15 cellular contexts compared by ENCODE assay signal in genomic region chr14:90720336-90720735, GRCh38.
A peak's percentile ranks its signal among the peaks of the same experiment; 100 is the strongest.
DNase-seq lines count a peak whose midpoint lies in the region; ATAC-seq and TF ChIP-seq lines count a peak whose summit lies in the region.
"Had no signal": no experiment of that assay in that cellular context is flagged by ENCODE, and none has a peak within 500 bp of the region (broad histone marks: within the 10 kb centered on the region; RNA-seq: fewer than 3 reads in every experiment).

No MANE protein-coding gene starts in this region.

- H3K9me3 Mint-ChIP-seq in WTC11 = no peaks in the 10 kb centered on the region
- no peaks in the 10 kb centered on the region for H3K9me3 Mint-ChIP-seq in activated CD4-positive, alpha-beta memory T cell treated with anti-CD3 and anti-CD28 coated beads, Interleukin-2, amount 10 ng/mL, durations not matched to agents 7 days and 5 days
- H3K9me3 Mint-ChIP-seq: T-cell had no signal

- 0 out of 2 replicates have a peak overlapping the region, but pooled peaks have one; percentile 3 for H3K27ac Mint-ChIP-seq in WTC11
- H3K27ac Mint-ChIP-seq in activated CD4-positive, alpha-beta memory T cell treated with anti-CD3 and anti-CD28 coated beads, Interleukin-2, amount 10 ng/mL, durations not matched to agents 7 days and 5 days = no peak overlapping the region
- H3K27ac Mint-ChIP-seq: T-cell had no signal

- CTCF ChIA-PET in WTC11 (lab: Charles Lee) = interaction anchor here (0.9 to 2.0 kb wide), 3 partner anchors 38 to 96 kb away, joined by 3 to 7 read pairs (median 4); no protein-coding TSS in a partner anchor
- CTCF ChIA-PET in activated CD4-positive, alpha-beta memory T cell treated with anti-CD3 and anti-CD28 coated beads, Interleukin-2, amount 10 ng/mL, durations not matched to agents 7 days and 5 days (lab: Charles Lee) = no interaction called here

- H3K4me3 Mint-ChIP-seq in WTC11 = no peak overlapping the region
- no peak overlapping the region for H3K4me3 Mint-ChIP-seq in activated CD4-positive, alpha-beta memory T cell treated with anti-CD3 and anti-CD28 coated beads, Interleukin-2, amount 10 ng/mL, durations not matched to agents 7 days and 5 days
- H3K4me3 Mint-ChIP-seq: T-cell had no signal

- no peaks in the 10 kb centered on the region for H4K20me1 ChIP-seq in Loucy (ENCODE audit: insufficient read depth, low read length, poor library complexity, severe bottlenecking)

- H3K4me2 ChIP-seq in Loucy (ENCODE audit: low read depth, low read length, poor library complexity, severe bottlenecking) = peak overlapping the region; percentile 48
- H3K4me2 ChIP-seq: smooth muscle cell had no signal

- H3K27me3 ChIP-seq in Loucy (ENCODE audit: insufficient read depth, low read length, poor library complexity, severe bottlenecking) (no peaks in the 10 kb centered on the region), gastrocnemius medialis (no peaks in the 10 kb centered on the region), upper lobe of right lung (no peaks in the 10 kb centered on the region)
- H3K27me3 ChIP-seq: upper lobe of left lung had no signal

- no peaks in the 10 kb centered on the region for H3K79me2 ChIP-seq in Loucy (ENCODE audit: insufficient read depth, low read length)

- H2AFZ ChIP-seq in Loucy (ENCODE audit: low read length) = no peak overlapping the region

- peaks cover 31% of the 10 kb centered on the region for H3K4me1 ChIP-seq in Loucy (ENCODE audit: insufficient read depth, low read length, poor library complexity, severe bottlenecking)
- peaks cover 41 to 47% of the 10 kb centered on the region in 2 donors for H3K4me1 ChIP-seq in gastrocnemius medialis
- no peaks in the 10 kb centered on the region for H3K4me1 ChIP-seq in upper lobe of right lung

- in situ Hi-C loops in gastrocnemius medialis (cut with MboI; ENCODE audit: low sequenced_read_pairs in 4 of 4) = loop anchor here in 1 of 4 donors (25.0 kb wide), 1 partner anchor 408 kb away; no protein-coding TSS in a partner anchor

- POLR2A ChIA-PET in WTC11 (lab: Charles Lee) = interaction anchor here (0.5 to 0.6 kb wide), 2 partner anchors 15 to 192 kb away, joined by 3 to 4 read pairs; no protein-coding TSS in a partner anchor
- POLR2A ChIA-PET in activated CD4-positive, alpha-beta memory T cell treated with anti-CD3 and anti-CD28 coated beads, Interleukin-2, amount 10 ng/mL, durations not matched to agents 7 days and 5 days (lab: Charles Lee) = no interaction called here

- intact Hi-C loops in left ventricle myocardium superior (cut with micrococcal nuclease) (no loop called here), gastrocnemius medialis (cut with DNase I; ENCODE audit: low total_unique reads) (loop anchor here (5.0 kb wide), 1 partner anchor 37 kb away; no protein-coding TSS in a partner anchor), upper lobe of right lung (cut with DNase I) (no loop called here)

- DNase-seq in WTC11 (ENCODE audit: low spot score) (no peak), left ventricle myocardium superior (no peak), gastrocnemius medialis (no peak), upper lobe of right lung (no peak), SIG-M5 treated with dmso at 0.1 percent for 504 hours (lab: John Stamatoyannopoulos, UW; ENCODE audit: unreplicated experiment) (no peak)
- no peak for DNase-seq in activated CD4-positive, alpha-beta memory T cell treated with anti-CD3 and anti-CD28 coated beads, Interleukin-2, amount 10 ng/mL, durations not matched to agents 7 days and 5 days
- no peak for DNase-seq in stimulated activated CD4-positive, alpha-beta T cell treated with anti-CD3 and anti-CD28 coated beads, Interleukin-12 subunit alpha, Interleukin-12 subunit beta, amount 100 ng/mL, for 4 hours
- DNase-seq: activated gamma-delta T cell, NCI-H82, T-cell, upper lobe of left lung had no signal

- no peaks in the 10 kb centered on the region for H3K27me3 Mint-ChIP-seq in WTC11 (ENCODE audit: low read depth)
- peaks cover 5% of the 10 kb centered on the region for H3K27me3 Mint-ChIP-seq in activated CD4-positive, alpha-beta memory T cell treated with anti-CD3 and anti-CD28 coated beads, Interleukin-2, amount 10 ng/mL, durations not matched to agents 7 days and 5 days
- H3K27me3 Mint-ChIP-seq: T-cell had no signal

- H3K9ac ChIP-seq in Loucy (ENCODE audit: low read depth, low read length, poor library complexity, severe bottlenecking) = no peak overlapping the region

- peak; percentile 29 for TF ChIP-seq CTCF in Loucy (conservative IDR thresholded peaks at IDR 0.05; ENCODE audit: low read length)
- no peak for TF ChIP-seq CTCF in WTC11 (IDR thresholded peaks at IDR 0.05)
- TF ChIP-seq CTCF in gastrocnemius medialis (IDR thresholded peaks at IDR 0.05 in 4 of 5, conservative IDR thresholded peaks at IDR 0.05 in 1 of 5) = no peak
- no peak for TF ChIP-seq CTCF in upper lobe of right lung (IDR thresholded peaks at IDR 0.05)

- H3F3A ChIP-seq in Loucy (ENCODE audit: low read depth) = no peaks in the 10 kb centered on the region

- H3K27ac ChIP-seq in gastrocnemius medialis (peak overlapping the region; percentile 0 to 79 (median 77)), upper lobe of right lung (no peak overlapping the region)
- H3K27ac ChIP-seq: coronary artery, upper lobe of left lung had no signal

- ATAC-seq in WTC11 (no peak; the same call in 1 of the 2 replicates), left ventricle myocardium superior (peak; percentile 89), gastrocnemius medialis (peak; percentile 20 to 25), upper lobe of right lung (no peak)
- ATAC-seq: esophagus mucosa, T-cell had no signal

- TF ChIP-seq POLR2A in gastrocnemius medialis (IDR thresholded peaks at IDR 0.05) = no peak

- H3K36me3 Mint-ChIP-seq in WTC11 = peaks cover 3% of the 10 kb centered on the region; the same call in 1 of the 2 replicates
- no peaks in the 10 kb centered on the region for H3K36me3 Mint-ChIP-seq in activated CD4-positive, alpha-beta memory T cell treated with anti-CD3 and anti-CD28 coated beads, Interleukin-2, amount 10 ng/mL, durations not matched to agents 7 days and 5 days (ENCODE audit: low read depth)
- H3K36me3 Mint-ChIP-seq: T-cell had no signal

- H3K4me3 ChIP-seq in Loucy (ENCODE audit: low read length, poor library complexity, severe bottlenecking) (no peak overlapping the region), gastrocnemius medialis (no peak overlapping the region), upper lobe of right lung (no peak overlapping the region)
- H3K4me3 ChIP-seq: coronary artery, smooth muscle cell, upper lobe of left lung had no signal

- H3K4me1 Mint-ChIP-seq in WTC11 = peaks cover 40% of the 10 kb centered on the region
- H3K4me1 Mint-ChIP-seq in activated CD4-positive, alpha-beta memory T cell treated with anti-CD3 and anti-CD28 coated beads, Interleukin-2, amount 10 ng/mL, durations not matched to agents 7 days and 5 days = no peaks in the 10 kb centered on the region
- H3K4me1 Mint-ChIP-seq: T-cell had no signal

- H3K36me3 ChIP-seq in Loucy (ENCODE audit: insufficient read depth, low read length) (peaks cover 4% of the 10 kb centered on the region; the same call in 1 of the 2 replicates), gastrocnemius medialis (no peaks in the 10 kb centered on the region), upper lobe of right lung (no peaks in the 10 kb centered on the region)
- H3K36me3 ChIP-seq: upper lobe of left lung had no signal

- no peaks in the 10 kb centered on the region for H3K9me3 ChIP-seq in Loucy (ENCODE audit: insufficient read depth, low read depth, low read length)
- H3K9me3 ChIP-seq in gastrocnemius medialis = no peaks in the 10 kb centered on the region
- H3K9me3 ChIP-seq in upper lobe of right lung = no peaks in the 10 kb centered on the region
- H3K9me3 ChIP-seq: upper lobe of left lung had no signal

- H3K9me2 ChIP-seq in Loucy (replicated peaks; ENCODE audit: low read depth, low read length) = no peaks in the 10 kb centered on the region

TF ChIP-seq in WTC11, 78 proteins besides CTCF, POLR2A, EP300 and RAD21 (continues in another document):
- TF ChIP-seq ATF2 (CRISPR knock-in tag; IDR thresholded peaks at IDR 0.05; ENCODE audit: borderline replicate concordance, low read depth) (no peak), NFYB (CRISPR knock-in tag; conservative IDR thresholded peaks at IDR 0.05; ENCODE audit: low read depth) (no peak), PREB (CRISPR knock-in tag; IDR thresholded peaks at IDR 0.05; ENCODE audit: borderline replicate concordance) (no peak), GTF2I (CRISPR knock-in tag; conservative IDR thresholded peaks at IDR 0.05) (no peak)
- TF ChIP-seq, protein P1, sequence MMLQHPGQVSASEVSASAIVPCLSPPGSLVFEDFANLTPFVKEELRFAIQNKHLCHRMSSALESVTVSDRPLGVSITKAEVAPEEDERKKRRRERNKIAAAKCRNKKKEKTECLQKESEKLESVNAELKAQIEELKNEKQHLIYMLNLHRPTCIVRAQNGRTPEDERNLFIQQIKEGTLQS (CRISPR knock-in tag; conservative IDR thresholded peaks at IDR 0.05) = no peak

Comparison
In these comparisons a context has a peak if more than half of its experiments do, and no peak if none do; other contexts are left out.
1. ATAC-seq: peak in left ventricle myocardium superior (single experiment) and gastrocnemius medialis (2 of 2); none in WTC11 (single experiment) and upper lobe of right lung (single experiment).